In genomic region chr7:155136619-155137243, GRCh38 we compare ENCODE assay signal across 24 cellular contexts.
DNase-seq lines count a peak whose midpoint lies in the region; ATAC-seq, FAIRE-seq and TF ChIP-seq lines count a peak whose summit lies in the region.
"Had no signal": no experiment of that assay in that cellular context is flagged by ENCODE, and none has a peak within 500 bp of the region (broad histone marks: within the 10 kb centered on the region; RNA-seq: fewer than 3 reads in every experiment).

No MANE protein-coding gene starts in this region.

- H3K36me3 ChIP-seq in GM12878 (ENCODE audit: control insufficient read depth in 2 of 2, insufficient read depth in 2 of 2, low read length in 1 of 2) (no peaks in the 10 kb centered on the region), esophagus muscularis mucosa (no peaks in the 10 kb centered on the region)
- H3K36me3 ChIP-seq in CD4-positive, alpha-beta memory T cell (ENCODE audit: insufficient read depth, low read length), result no peaks in the 10 kb centered on the region

- TF ChIP-seq POLR2A in GM12878 (IDR thresholded peaks at IDR 0.05; ENCODE audit: low read depth, low read length) (no peak), esophagus muscularis mucosa (IDR thresholded peaks at IDR 0.05; ENCODE audit: low read depth) (no peak)

- in situ Hi-C loops in GM12878 (cut with MboI), result no loop called here

- H3K36me3 Mint-ChIP-seq in CD4-positive, alpha-beta memory T cell, result no peaks in the 10 kb centered on the region
- H3K36me3 Mint-ChIP-seq: CD8-positive, alpha-beta T cell; T-cell had no signal

- H3K9me3 ChIP-seq in GM12878 (replicated peaks; ENCODE audit: control insufficient read depth, insufficient read depth, low read length) (no peaks in the 10 kb centered on the region; the same call in 2 of the 3 replicates), esophagus muscularis mucosa (no peaks in the 10 kb centered on the region)
- H3K9me3 ChIP-seq in CD4-positive, alpha-beta memory T cell (ENCODE audit: control insufficient read depth in 1 of 2, low read length in 2 of 2), result no peaks in the 10 kb centered on the region

- no peaks in the 10 kb centered on the region for H3K4me1 ChIP-seq in GM12878 (ENCODE audit: control insufficient read depth, insufficient read depth, low read length)
- no peaks in the 10 kb centered on the region for H3K4me1 ChIP-seq in esophagus muscularis mucosa
- H3K4me1 ChIP-seq in CD4-positive, alpha-beta memory T cell (ENCODE audit: insufficient read depth, low read length), result no peaks in the 10 kb centered on the region

- peaks cover 14 to 24% of the 10 kb centered on the region in 2 donors for H3K27me3 Mint-ChIP-seq in CD4-positive, alpha-beta memory T cell

- H3K4me1 Mint-ChIP-seq in CD4-positive, alpha-beta memory T cell, result no peaks in the 10 kb centered on the region
- H3K4me1 Mint-ChIP-seq: T-cell had no signal

- intact Hi-C loops in GM12878 (cut with micrococcal nuclease; ENCODE audit: unreplicated experiment) (no loop called here), esophagus muscularis mucosa (cut with DNase I) (no loop called here)
- intact Hi-C loops in CD4-positive, alpha-beta memory T cell (cut with micrococcal nuclease), result no loop called here

- no peak for TF ChIP-seq RAD21 in GM12878 (IDR thresholded peaks at IDR 0.05; ENCODE audit: insufficient read depth, low read depth, low read length)

- peak; percentile 16 for DNase-seq in M059J (ENCODE audit: low read depth)
- no peak for DNase-seq in GM12878 (ENCODE audit: low read depth, low spot score)
- DNase-seq in esophagus muscularis mucosa (ENCODE audit: extremely low spot score), result peak; percentile 87
- no peak for DNase-seq in DMS53 (lab: John Stamatoyannopoulos, UW)
- DNase-seq in CD4-positive, alpha-beta memory T cell, result no peak
- no peak for DNase-seq in activated CD8-positive, alpha-beta memory T cell treated with anti-CD3 and anti-CD28 coated beads, Interleukin-2, amount 50 U/mL, for 4 hours
- DNase-seq: Calu3; CD8-positive, alpha-beta T cell; H7; Karpas-422; MV-4-11; NCI-H1105; NCI-H1436 treated with DMSO at 0.1 percent for 48 hours; NCI-H1930; NCI-H2107; NCI-H524; NCI-H774; PC-3; SHP77; T-cell had no signal

- H3K9ac ChIP-seq in GM12878 (ENCODE audit: control insufficient read depth, insufficient read depth, low read length), result no peak overlapping the region

- TF ChIP-seq EP300 in GM12878 (IDR thresholded peaks at IDR 0.05; ENCODE audit: borderline replicate concordance in 1 of 2, control insufficient read depth in 1 of 2, low read depth in 2 of 2, low read length in 2 of 2) (no peak), esophagus muscularis mucosa (IDR thresholded peaks at IDR 0.05) (no peak)

- ATAC-seq in GM12878 (no peak), GM21526 (IDR thresholded peaks at IDR 0.05; ENCODE audit: low FRiP score, unreplicated experiment) (no peak)
- ATAC-seq: CD8-positive, alpha-beta T cell; PC-3; T-cell had no signal

- H3K79me2 ChIP-seq in GM12878 (ENCODE audit: control insufficient read depth, insufficient read depth, low read length), result no peaks in the 10 kb centered on the region

- no peak for FAIRE-seq in GM12878 (lab: Jason Lieb, UNC)
- FAIRE-seq: G401.6, GM19239 had no signal

- no peak overlapping the region for H3K4me3 ChIP-seq in GM12878
- no peak overlapping the region for H3K4me3 ChIP-seq in esophagus muscularis mucosa
- H3K4me3 ChIP-seq in CD4-positive, alpha-beta memory T cell (ENCODE audit: low read length in 2 of 2), result no peak overlapping the region

- RAD21 ChIA-PET in GM12878 (lab: Charles Lee; ENCODE audit: unreplicated experiment), result no interaction called here

- POLR2A ChIA-PET in GM12878 (lab: Charles Lee), result no interaction called here
- POLR2A ChIA-PET in CD4-positive, alpha-beta memory T cell (lab: Charles Lee; ENCODE audit: partially characterized antibody), result no interaction called here

- no peak overlapping the region for H2AFZ ChIP-seq in GM12878 (ENCODE audit: control insufficient read depth, low read depth, low read length)

- no peak overlapping the region for H3K4me2 ChIP-seq in GM12878 (ENCODE audit: control insufficient read depth, insufficient read depth)

- SMC1A ChIA-PET in GM12878 (lab: Charles Lee; ENCODE audit: uncharacterized antibody, unreplicated experiment), result no interaction called here

- TF ChIP-seq CTCF in GM12878 (IDR thresholded peaks at IDR 0.05 in 2 of 3, conservative IDR thresholded peaks at IDR 0.05 in 1 of 3; ENCODE audit: control insufficient read depth in 2 of 3, extremely low read depth in 1 of 3, insufficient read depth in 1 of 3, low read depth in 3 of 3, low read length in 3 of 3) (no peak), esophagus muscularis mucosa (IDR thresholded peaks at IDR 0.05) (no peak)

- no peak overlapping the region for H3K27ac Mint-ChIP-seq in CD4-positive, alpha-beta memory T cell
- H3K27ac Mint-ChIP-seq: CD8-positive, alpha-beta T cell; T-cell had no signal

- CTCF ChIA-PET in GM12878 (lab: Yijun Ruan, JAX), result no interaction called here
- CTCF ChIA-PET in CD4-positive, alpha-beta memory T cell (lab: Charles Lee; ENCODE audit: partially characterized antibody), result no interaction called here

- H4K20me1 ChIP-seq in GM12878 (ENCODE audit: control insufficient read depth, insufficient read depth), result no peaks in the 10 kb centered on the region

- H3K27ac ChIP-seq in GM12878 (ENCODE audit: control insufficient read depth, insufficient read depth) (no peak overlapping the region), esophagus muscularis mucosa (replicated peaks in 1 of 4) (no peak overlapping the region)
- no peak overlapping the region for H3K27ac ChIP-seq in CD4-positive, alpha-beta memory T cell (ENCODE audit: low read depth, low read length)
- H3K27ac ChIP-seq: RWPE1 had no signal

- BruUV-seq in GM12878 (replicated peaks; lab: Mats Ljungman, UMichigan), result no TSS peak

- no peak overlapping the region for H3K4me3 Mint-ChIP-seq in CD4-positive, alpha-beta memory T cell
- H3K4me3 Mint-ChIP-seq: CD8-positive, alpha-beta T cell; T-cell had no signal

- H3K9me3 Mint-ChIP-seq in CD4-positive, alpha-beta memory T cell, result peaks cover 0 to 6% (median under 1%) of the 10 kb centered on the region in 8 donors
- H3K9me3 Mint-ChIP-seq: CD8-positive, alpha-beta T cell had no signal

- 26% methylated on average over 4 of the region's 4 CpGs for WGBS in GM12878 (ENCODE audit: insufficient coverage, insufficient replicate concordance, low lambda C conversion rate, missing lambda C conversion rate)
- WGBS in esophagus muscularis mucosa, result 65% methylated on average over 4 of the region's 4 CpGs

- H3K27me3 ChIP-seq in GM12878 (replicated peaks in 1 of 2; ENCODE audit: control insufficient read depth in 2 of 2, insufficient read depth in 2 of 2, low read length in 1 of 2) (no peaks in the 10 kb centered on the region), esophagus muscularis mucosa (peaks cover 0 to 33% (median 0%) of the 10 kb centered on the region in 4 donors)
- no peaks in the 10 kb centered on the region for H3K27me3 ChIP-seq in CD4-positive, alpha-beta memory T cell (ENCODE audit: insufficient read depth, low read length)

TF ChIP-seq in GM12878, 131 proteins besides CTCF, POLR2A, EP300 and RAD21:
- no peak for TF ChIP-seq TCF7 (IDR thresholded peaks at IDR 0.05; ENCODE audit: borderline replicate concordance)
- peak; percentile 17 for TF ChIP-seq BCL3 (IDR thresholded peaks at IDR 0.05; ENCODE audit: borderline replicate concordance, insufficient read depth, low read depth, low read length, poor library complexity, severe bottlenecking)
TF ChIP-seq in GM12878: peak in this region for 1.

Comparison
In these comparisons a context has a peak if more than half of its experiments do, and no peak if none do; other contexts are left out.
1. DNase-seq: peak in M059J (single experiment) and esophagus muscularis mucosa (single experiment); none in GM12878 (single experiment), DMS53 (single experiment), CD4-positive, alpha-beta memory T cell (0 of 5) and activated CD8-positive, alpha-beta memory T cell treated with anti-CD3 and anti-CD28 coated beads, Interleukin-2, amount 50 U/mL, for 4 hours (single experiment).